In the genomic region with DNA sequence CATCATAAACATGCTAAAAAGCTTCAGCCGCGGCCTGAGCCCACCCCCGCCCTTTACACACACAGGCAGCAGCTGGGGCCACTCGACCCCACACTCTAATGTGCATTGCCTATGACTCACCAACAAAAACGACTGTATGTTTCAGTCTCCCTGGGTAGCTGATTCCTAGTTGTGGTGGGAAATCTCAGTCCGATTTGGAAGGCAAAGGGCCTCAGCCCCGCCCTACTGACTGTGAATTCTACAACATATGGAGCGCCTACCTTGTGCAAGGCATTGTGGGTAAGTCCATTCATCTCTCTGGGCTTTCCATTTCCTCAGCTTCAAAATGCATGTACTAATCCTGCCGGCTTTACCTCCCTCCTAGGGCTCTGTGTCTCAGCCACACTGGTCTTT, we compare ENCODE assay signal across 11 cellular contexts.
A peak's percentile ranks its signal among the peaks of the same experiment; 100 is the strongest.
DNase-seq lines count a peak whose midpoint lies in the region; ATAC-seq and TF ChIP-seq lines count a peak whose summit lies in the region.
"Had no signal": no experiment of that assay in that cellular context is flagged by ENCODE, and none has a peak within 500 bp of the region (broad histone marks: within the 10 kb centered on the region; RNA-seq: fewer than 3 reads in every experiment).

No MANE protein-coding gene starts in this region.

- peaks cover 4% of the 10 kb centered on the region for H3K4me1 Mint-ChIP-seq in endothelial cell (ENCODE audit: unreplicated experiment)
- H3K4me1 Mint-ChIP-seq: activated CD4-positive, alpha-beta T cell treated with anti-CD3 and anti-CD28 coated beads, Interleukin-2, amount 10 ng/mL, durations not matched to agents 7 days and 5 days; activated naive CD8-positive, alpha-beta T cell treated with anti-CD3 and anti-CD28 coated beads, Interleukin-2, amount 10 ng/mL, durations not matched to agents 7 days and 5 days had no signal

- H3K9me3 ChIP-seq in neuron (ENCODE audit: low read length) = no peaks in the 10 kb centered on the region
- H3K9me3 ChIP-seq in breast epithelium = no peaks in the 10 kb centered on the region
- H3K9me3 ChIP-seq: psoas muscle had no signal

- TF ChIP-seq CTCF in endothelial cell (IDR thresholded peaks at IDR 0.05; ENCODE audit: unreplicated experiment) (no peak), breast epithelium (IDR thresholded peaks at IDR 0.05) (no peak)

- intact Hi-C loops in breast epithelium (cut with DNase I; ENCODE audit: low total_unique reads) = no loop called here

- H3K36me3 Mint-ChIP-seq in endothelial cell (ENCODE audit: low read depth, unreplicated experiment) = no peaks in the 10 kb centered on the region
- H3K36me3 Mint-ChIP-seq: activated naive CD8-positive, alpha-beta T cell treated with anti-CD3 and anti-CD28 coated beads, Interleukin-2, amount 10 ng/mL, durations not matched to agents 7 days and 5 days had no signal

- H3K4me3 Mint-ChIP-seq in endothelial cell (ENCODE audit: unreplicated experiment) = no peak overlapping the region
- H3K4me3 Mint-ChIP-seq: activated CD4-positive, alpha-beta T cell treated with anti-CD3 and anti-CD28 coated beads, Interleukin-2, amount 10 ng/mL, durations not matched to agents 7 days and 5 days; activated naive CD8-positive, alpha-beta T cell treated with anti-CD3 and anti-CD28 coated beads, Interleukin-2, amount 10 ng/mL, durations not matched to agents 7 days and 5 days had no signal

- H3K4me3 ChIP-seq in neuron (ENCODE audit: low read length) = peak overlapping the region; percentile 30
- no peak overlapping the region for H3K4me3 ChIP-seq in breast epithelium
- H3K4me3 ChIP-seq: psoas muscle had no signal

- no peaks in the 10 kb centered on the region for H3K9me3 Mint-ChIP-seq in endothelial cell (ENCODE audit: unreplicated experiment)
- H3K9me3 Mint-ChIP-seq: activated CD4-positive, alpha-beta T cell treated with anti-CD3 and anti-CD28 coated beads, Interleukin-2, amount 10 ng/mL, durations not matched to agents 7 days and 5 days; activated naive CD8-positive, alpha-beta T cell treated with anti-CD3 and anti-CD28 coated beads, Interleukin-2, amount 10 ng/mL, durations not matched to agents 7 days and 5 days had no signal

- H2AFZ ChIP-seq in neuron (ENCODE audit: low read depth, low read length) = peak overlapping the region; percentile 49

- ATAC-seq in HG02588 (IDR thresholded peaks at IDR 0.05; ENCODE audit: unreplicated experiment) = no peak
- ATAC-seq: psoas muscle had no signal

- peak; percentile 58 for DNase-seq in ELF-1 (ENCODE audit: low read depth, low spot score)
- DNase-seq in NCI-H510A treated with DMSO at 0.1 percent for 48 hours (lab: John Stamatoyannopoulos, UW) = peak; percentile 58
- no peak for DNase-seq in endothelial cell (ENCODE audit: low spot score)
- DNase-seq in COLO668 (lab: John Stamatoyannopoulos, UW; ENCODE audit: unreplicated experiment) = no peak
- no peak for DNase-seq in activated gamma-delta T cell treated with Interleukin-2 at 50 U/mL for 16 hours
- no peak for DNase-seq in breast epithelium (ENCODE audit: low spot score in 2 of 2)
- DNase-seq: activated CD4-positive, alpha-beta T cell treated with anti-CD3 and anti-CD28 coated beads, Interleukin-2, amount 10 ng/mL, durations not matched to agents 7 days and 5 days; activated naive CD8-positive, alpha-beta T cell treated with anti-CD3 and anti-CD28 coated beads, Interleukin-2, amount 10 ng/mL, durations not matched to agents 7 days and 5 days; psoas muscle had no signal

- peaks cover 2% of the 10 kb centered on the region for H3K27me3 Mint-ChIP-seq in endothelial cell (ENCODE audit: unreplicated experiment)
- H3K27me3 Mint-ChIP-seq: activated CD4-positive, alpha-beta T cell treated with anti-CD3 and anti-CD28 coated beads, Interleukin-2, amount 10 ng/mL, durations not matched to agents 7 days and 5 days; activated naive CD8-positive, alpha-beta T cell treated with anti-CD3 and anti-CD28 coated beads, Interleukin-2, amount 10 ng/mL, durations not matched to agents 7 days and 5 days had no signal

- H3K27ac Mint-ChIP-seq in endothelial cell (ENCODE audit: unreplicated experiment) = peak overlapping the region; percentile 9
- H3K27ac Mint-ChIP-seq: activated CD4-positive, alpha-beta T cell treated with anti-CD3 and anti-CD28 coated beads, Interleukin-2, amount 10 ng/mL, durations not matched to agents 7 days and 5 days; activated naive CD8-positive, alpha-beta T cell treated with anti-CD3 and anti-CD28 coated beads, Interleukin-2, amount 10 ng/mL, durations not matched to agents 7 days and 5 days had no signal

- TF ChIP-seq POLR2A in breast epithelium (IDR thresholded peaks at IDR 0.05) = no peak

- H3K27me3 ChIP-seq in neuron (ENCODE audit: insufficient read depth, low read length) (peaks cover 4% of the 10 kb centered on the region), breast epithelium (peaks cover 0 to 72% of the 10 kb centered on the region in 2 donors)

- peak overlapping the region in 1 of 2 donors; percentile 50 for H3K27ac ChIP-seq in breast epithelium
- H3K27ac ChIP-seq: psoas muscle had no signal

- no peaks in the 10 kb centered on the region for H3K36me3 ChIP-seq in neuron (ENCODE audit: insufficient read depth, low read length)
- H3K36me3 ChIP-seq in breast epithelium = no peaks in the 10 kb centered on the region

- no peaks in the 10 kb centered on the region for H3K4me1 ChIP-seq in neuron (ENCODE audit: insufficient read depth, low read length)
- no peaks in the 10 kb centered on the region for H3K4me1 ChIP-seq in breast epithelium
- H3K4me1 ChIP-seq: psoas muscle had no signal

Comparison
In these comparisons a context has a peak if more than half of its experiments do, and no peak if none do; other contexts are left out.
1. DNase-seq: peak in ELF-1 (single experiment) and NCI-H510A treated with DMSO at 0.1 percent for 48 hours (single experiment); none in endothelial cell (single experiment), COLO668 (single experiment), activated gamma-delta T cell treated with Interleukin-2 at 50 U/mL for 16 hours (single experiment) and breast epithelium (0 of 2).